In genomic region chr9:130843049-130843908, GRCh38 we compare ENCODE assay signal across 12 cellular contexts. TPM values are rescaled to one million over a fixed set of nuclear protein-coding genes. Genes with fewer than 3 reads are reported as not detected.
DNase-seq lines count a peak whose midpoint lies in the region; ATAC-seq and TF ChIP-seq lines count a peak whose summit lies in the region.
"Had no signal": no experiment of that assay in that cellular context is flagged by ENCODE, and none has a peak within 500 bp of the region (broad histone marks: within the 10 kb centered on the region; RNA-seq: fewer than 3 reads in every experiment).

No MANE protein-coding gene starts in this region.

- H3K36me3 ChIP-seq in brain microvascular endothelial cell (replicated peaks), result peaks cover 2% of the 10 kb centered on the region
- H3K36me3 ChIP-seq: left lung had no signal

- in situ Hi-C loops in brain microvascular endothelial cell (cut with HindIII; ENCODE audit: low pct_ligation_motif_present, low sequenced_read_pairs), result no loop called here

- no peak for ATAC-seq in GM21447 (IDR thresholded peaks at IDR 0.05; ENCODE audit: unreplicated experiment)
- ATAC-seq: left lung; stimulated activated naive CD8-positive, alpha-beta T cell treated with anti-CD3 and anti-CD28 coated beads, Interleukin-15, amount 100 ng/mL, for 72 hours had no signal

- no peak overlapping the region for H3K4me3 ChIP-seq in brain microvascular endothelial cell (ENCODE audit: low read depth, low read length)
- H3K4me3 ChIP-seq: left lung had no signal

- peak overlapping the region; percentile 97 for H3K27ac ChIP-seq in brain microvascular endothelial cell
- H3K27ac ChIP-seq in substantia nigra (ENCODE audit: low read depth, low read length, poor library complexity, severe bottlenecking), result peak overlapping the region; percentile 75
- H3K27ac ChIP-seq: left lung had no signal

- H3K27me3 ChIP-seq in brain microvascular endothelial cell (replicated peaks), result no peaks in the 10 kb centered on the region
- H3K27me3 ChIP-seq: left lung had no signal

- TF ChIP-seq CTCF in brain microvascular endothelial cell (IDR thresholded peaks at IDR 0.05; ENCODE audit: low read depth, low read length, missing control alignments), result no peak

- peak; percentile 26 to 70 for DNase-seq in NCI-H524 (lab: John Stamatoyannopoulos, UW)
- no peak for DNase-seq in brain microvascular endothelial cell
- DNase-seq in mucosa of gallbladder (ENCODE audit: low spot score), result peak; percentile 10
- DNase-seq in substantia nigra (lab: John Stamatoyannopoulos, UW), result peak in 1 of 49 donors; percentile 39
- no peak for DNase-seq in DMS79 treated with DMSO at 0.1 percent for 48 hours (lab: John Stamatoyannopoulos, UW)
- no peak for DNase-seq in NCI-H2171 (lab: John Stamatoyannopoulos, UW)
- DNase-seq: CD4-positive, alpha-beta memory T cell; left lung; stimulated activated naive CD8-positive, alpha-beta T cell treated with anti-CD3 and anti-CD28 coated beads, Interleukin-15, amount 100 ng/mL, for 72 hours had no signal

RNA-seq across cellular contexts. Expression of gene ABL1, which starts 8.2 kb away (rescaled TPM):
- 85.9 TPM for total RNA-seq in mucosa of gallbladder

RNA-seq across cellular contexts. Expression of gene QRFP, which starts 53.3 kb away (rescaled TPM):
- not detected for total RNA-seq in mucosa of gallbladder
- total RNA-seq: CD4-positive, alpha-beta memory T cell; glomerular endothelial cell; posterior vena cava had no signal

Comparison
In these comparisons a context has a peak if more than half of its experiments do, and no peak if none do; other contexts are left out.
1. DNase-seq: peak in NCI-H524 (2 of 2) and mucosa of gallbladder (single experiment); none in brain microvascular endothelial cell (single experiment), DMS79 treated with DMSO at 0.1 percent for 48 hours (single experiment) and NCI-H2171 (single experiment).